In genomic region chr3:171943262-171944108, GRCh38 we compare ENCODE assay signal across 17 cellular contexts.
"Had no signal": no experiment of that assay in that cellular context is flagged by ENCODE, and none has a peak within 500 bp of the region (broad histone marks: within the 10 kb centered on the region; RNA-seq: fewer than 3 reads in every experiment).

No MANE protein-coding gene starts in this region.

- H3K36me3 ChIP-seq: colonic mucosa, esophagus squamous epithelium, ovary, thoracic aorta, upper lobe of right lung, WERI-Rb-1 had no signal

- ATAC-seq: activated T-cell treated with anti-CD3 and anti-CD28 coated beads, Interleukin-2, amount 50 U/mL, for 72 hours; upper lobe of right lung had no signal

- H3K4me1 ChIP-seq: colonic mucosa had no signal

- H3K9me3 ChIP-seq: colonic mucosa, esophagus squamous epithelium, ovary, thoracic aorta, upper lobe of right lung had no signal

- H3K27ac ChIP-seq: colonic mucosa, esophagus squamous epithelium, ovary, thoracic aorta, upper lobe of right lung, WERI-Rb-1 had no signal

- DNase-seq: activated CD4-positive, alpha-beta memory T cell treated with anti-CD3 and anti-CD28 coated beads, Interleukin-2, amount 10 ng/mL, durations not matched to agents 7 days and 5 days; activated CD4-positive, alpha-beta T cell treated with anti-CD3 and anti-CD28 coated beads for 4 hours; activated CD8-positive, alpha-beta memory T cell treated with anti-CD3 and anti-CD28 coated beads, Interleukin-2, amount 50 U/mL, for 4 hours; activated gamma-delta T cell; activated T-cell treated with anti-CD3 and anti-CD28 coated beads, Interleukin-2, amount 50 U/mL, for 72 hours; amygdala; central memory CD4-positive, alpha-beta T cell; colonic mucosa; esophagus squamous epithelium; glutamatergic neuron; kidney glomerular epithelial cell; ovary; stimulated activated CD4-positive, alpha-beta T cell treated with anti-CD3 and anti-CD28 coated beads, Interleukin-12 subunit alpha, Interleukin-12 subunit beta, amount 100 ng/mL, for 4 hours; stimulated activated CD4-positive, alpha-beta T cell treated with anti-CD3 and anti-CD28 coated beads, Interleukin-2, amount 100 ng/mL, for 24 hours; upper lobe of right lung; WERI-Rb-1 had no signal

- H3K27me3 ChIP-seq: colonic mucosa, esophagus squamous epithelium, ovary, upper lobe of right lung had no signal

- H3K4me3 ChIP-seq: colonic mucosa, esophagus squamous epithelium, ovary, thoracic aorta, upper lobe of right lung had no signal
